ENCODE assay signal across 11 cellular contexts in the genomic region with DNA sequence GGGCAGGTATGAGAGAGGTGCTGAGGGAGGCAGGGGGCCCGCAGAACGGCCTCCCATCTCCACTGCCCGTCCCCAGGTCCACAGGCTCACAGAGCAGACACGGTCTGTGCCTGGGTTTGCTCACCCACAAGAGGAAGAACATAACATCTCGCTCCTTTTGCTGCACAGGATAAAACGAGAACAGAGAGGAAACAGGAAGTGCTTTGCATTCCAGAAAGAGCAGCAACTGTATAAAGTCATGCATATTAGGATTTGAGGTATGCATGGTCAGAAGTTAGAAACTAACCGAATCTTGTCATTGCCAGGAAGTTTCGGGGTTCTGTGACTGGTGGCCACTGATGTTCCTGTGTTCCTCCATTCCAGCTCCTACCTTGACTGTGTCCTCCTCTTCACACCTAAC. TPM values are rescaled to one million over a fixed set of nuclear protein-coding genes. Genes with fewer than 3 reads are reported as not detected.
A peak's percentile ranks its signal among the peaks of the same experiment; 100 is the strongest.
DNase-seq lines count a peak whose midpoint lies in the region; ATAC-seq, FAIRE-seq and TF ChIP-seq lines count a peak whose summit lies in the region.
"Had no signal": no experiment of that assay in that cellular context is flagged by ENCODE, and none has a peak within 500 bp of the region (broad histone marks: within the 10 kb centered on the region; RNA-seq: fewer than 3 reads in every experiment).

No MANE protein-coding gene starts in this region.

- 26 to 47% methylated on average over 8 of the region's 8 CpGs for WGBS in heart right ventricle, 2 donors
- 8 to 15% methylated on average over 8 of the region's 8 CpGs for WGBS in aorta, 2 donors
- WGBS in endodermal cell (ENCODE audit: insufficient coverage in 1 of 2, insufficient read length in 1 of 2), 2 experiments, result 89 to 92% methylated on average over 7 to 8 of the region's 8 CpGs

- ATAC-seq in heart right ventricle (peak in 7 of 8 donors; percentile 28 to 70 (median 52)), Right ventricle myocardium inferior (no peak), aorta (ENCODE audit: low FRiP score) (no peak), esophagus mucosa (no peak)
- ATAC-seq: activated naive CD4-positive, alpha-beta T cell treated with anti-CD3 and anti-CD28 coated beads, Interleukin-2, amount 50 U/mL, for 72 hours had no signal

- peaks cover 3% of the 10 kb centered on the region for H3K4me1 Mint-ChIP-seq in endodermal cell

- no peaks in the 10 kb centered on the region for H4K20me1 ChIP-seq in keratinocyte (ENCODE audit: control insufficient read depth, extremely low read depth, insufficient read depth, low read length)

- intact Hi-C loops in heart right ventricle (cut with DNase I) (loop anchor here in 1 of 10 donors (5.0 kb wide), 1 partner anchor 50 kb away; no protein-coding TSS in a partner anchor), Right ventricle myocardium inferior (cut with DNase I) (no loop called here), ascending aorta (cut with DNase I) (loop anchor here (2.0 kb wide), 1 partner anchor 32 kb away; no protein-coding TSS in a partner anchor), aorta (cut with DNase I) (loop anchor here in 1 of 2 donors (5.0 kb wide), 1 partner anchor 40 kb away; no protein-coding TSS in a partner anchor)

- no peak overlapping the region for H3K27ac Mint-ChIP-seq in endodermal cell

- no peak for DNase-seq in heart right ventricle
- DNase-seq in Right ventricle myocardium inferior (ENCODE audit: missing footprints), result no peak
- DNase-seq in ascending aorta (ENCODE audit: low spot score in 2 of 2), result no peak
- no peak for DNase-seq in keratinocyte (ENCODE audit: low read depth, low spot score)
- no peak for DNase-seq in aorta
- no peak for DNase-seq in NCI-H1092 (lab: John Stamatoyannopoulos, UW)
- no peak for DNase-seq in endodermal cell
- DNase-seq: BE2C, NCI-H187 had no signal

- H3K4me3 ChIP-seq in heart right ventricle, result peak overlapping the region in 1 of 10 donors; percentile 12
- no peak overlapping the region for H3K4me3 ChIP-seq in ascending aorta
- no peak overlapping the region for H3K4me3 ChIP-seq in keratinocyte (ENCODE audit: control insufficient read depth in 2 of 3, extremely low read depth in 1 of 3, insufficient read depth in 2 of 3, low read depth in 1 of 3, low read length in 3 of 3)
- no peak overlapping the region for H3K4me3 ChIP-seq in aorta (ENCODE audit: low read length in 2 of 2)
- H3K4me3 ChIP-seq in endodermal cell (ENCODE audit: low read length), result no peak overlapping the region

- peak overlapping the region; percentile 74 for H2AFZ ChIP-seq in keratinocyte (ENCODE audit: control insufficient read depth, low read length)

- no peaks in the 10 kb centered on the region for H3K9me3 Mint-ChIP-seq in endodermal cell
- H3K9me3 Mint-ChIP-seq: activated naive CD4-positive, alpha-beta T cell treated with anti-CD3 and anti-CD28 coated beads, Interleukin-2, amount 50 U/mL, for 72 hours had no signal

- H3K36me3 Mint-ChIP-seq in endodermal cell (ENCODE audit: low read depth), result no peaks in the 10 kb centered on the region
- H3K36me3 Mint-ChIP-seq: activated naive CD4-positive, alpha-beta T cell treated with anti-CD3 and anti-CD28 coated beads, Interleukin-2, amount 50 U/mL, for 72 hours had no signal

- no peaks in the 10 kb centered on the region for H3K9me1 ChIP-seq in keratinocyte (ENCODE audit: control insufficient read depth, extremely low read depth, insufficient read depth, low read length)

- H3K27me3 Mint-ChIP-seq in endodermal cell (ENCODE audit: insufficient read depth), result peaks cover 2% of the 10 kb centered on the region

- H3K9ac ChIP-seq in keratinocyte (ENCODE audit: control insufficient read depth, extremely low read depth, insufficient read depth, low read length), result no peak overlapping the region
- no peak overlapping the region for H3K9ac ChIP-seq in endodermal cell (ENCODE audit: extremely low read depth, low read length, poor library complexity, severe bottlenecking)

- peaks cover 3 to 31% (median 13%) of the 10 kb centered on the region in 9 donors for H3K4me1 ChIP-seq in heart right ventricle
- H3K4me1 ChIP-seq in ascending aorta, result peaks cover 25 to 47% of the 10 kb centered on the region in 2 donors
- H3K4me1 ChIP-seq in keratinocyte (ENCODE audit: control insufficient read depth, extremely low read depth, insufficient read depth, low read length), result peaks cover 13% of the 10 kb centered on the region
- peaks cover 12 to 17% of the 10 kb centered on the region in 2 donors for H3K4me1 ChIP-seq in aorta (ENCODE audit: control insufficient read depth in 1 of 2, insufficient read depth in 2 of 2, low read length in 2 of 2)
- H3K4me1 ChIP-seq in endodermal cell (ENCODE audit: control insufficient read depth, insufficient read depth, low read length), result no peaks in the 10 kb centered on the region
- H3K4me1 ChIP-seq: BE2C had no signal

- H3K27me3 ChIP-seq in heart right ventricle (peaks cover 0 to 12% (median 0%) of the 10 kb centered on the region in 7 donors), ascending aorta (no peaks in the 10 kb centered on the region), keratinocyte (ENCODE audit: control insufficient read depth, extremely low read depth, insufficient read depth, low read length) (no peaks in the 10 kb centered on the region), aorta (ENCODE audit: control insufficient read depth in 1 of 2, insufficient read depth in 2 of 2, low read length in 1 of 2) (no peaks in the 10 kb centered on the region), endodermal cell (ENCODE audit: control insufficient read depth, insufficient read depth, low read length, poor library complexity, severe bottlenecking) (no peaks in the 10 kb centered on the region)

- FAIRE-seq in keratinocyte (lab: Jason Lieb, UNC), result peak; percentile 76

- H3K4me2 ChIP-seq in keratinocyte (ENCODE audit: control insufficient read depth, extremely low read depth, insufficient read depth, low read depth, low read length), result peak overlapping the region; percentile 13

- H3K9me3 ChIP-seq in heart right ventricle, result no peaks in the 10 kb centered on the region
- H3K9me3 ChIP-seq in ascending aorta, result no peaks in the 10 kb centered on the region
- H3K9me3 ChIP-seq in keratinocyte (ENCODE audit: control insufficient read depth, low read depth, low read length), result no peaks in the 10 kb centered on the region
- H3K9me3 ChIP-seq in aorta (ENCODE audit: control insufficient read depth, low read length), result no peaks in the 10 kb centered on the region
- no peaks in the 10 kb centered on the region for H3K9me3 ChIP-seq in endodermal cell (ENCODE audit: control insufficient read depth, low read length)
- H3K9me3 ChIP-seq: BE2C had no signal

- H3K79me2 ChIP-seq in keratinocyte (ENCODE audit: control insufficient read depth, insufficient read depth, low read length), result no peaks in the 10 kb centered on the region

- H3K27ac ChIP-seq in heart right ventricle (peak overlapping the region in 8 of 10 donors; percentile 12 to 80 (median 52)), ascending aorta (peak overlapping the region; percentile 36 to 86), keratinocyte (ENCODE audit: control insufficient read depth, insufficient read depth, low read length) (no peak overlapping the region), aorta (ENCODE audit: low read depth in 1 of 2, low read length in 2 of 2) (peak overlapping the region; percentile 31 to 98), endodermal cell (ENCODE audit: low read depth, low read length) (no peak overlapping the region)

- dilution Hi-C loops in keratinocyte (cut with MboI; ENCODE audit: extremely low pct_ligation_motif_present, low sequenced_read_pairs), result no loop called here

- H3K36me3 ChIP-seq in heart right ventricle (no peaks in the 10 kb centered on the region), ascending aorta (no peaks in the 10 kb centered on the region), keratinocyte (ENCODE audit: control insufficient read depth in 2 of 2, extremely low read depth in 1 of 2, insufficient read depth in 2 of 2, low read length in 2 of 2) (no peaks in the 10 kb centered on the region), aorta (ENCODE audit: control insufficient read depth in 1 of 2, insufficient read depth in 2 of 2, low read length in 1 of 2) (no peaks in the 10 kb centered on the region), endodermal cell (ENCODE audit: control insufficient read depth, insufficient read depth, low read length) (no peaks in the 10 kb centered on the region)
- H3K36me3 ChIP-seq: BE2C had no signal

- TF ChIP-seq CTCF in heart right ventricle (IDR thresholded peaks at IDR 0.05), result no peak
- TF ChIP-seq CTCF in ascending aorta (IDR thresholded peaks at IDR 0.05), result no peak
- no peak for TF ChIP-seq CTCF in keratinocyte (optimal IDR thresholded peaks at IDR 0.05 in 1 of 3, IDR thresholded peaks at IDR 0.05 in 1 of 3, conservative IDR thresholded peaks at IDR 0.05 in 1 of 3; ENCODE audit: extremely low read depth in 1 of 3, insufficient read depth in 2 of 3, low read length in 3 of 3)
- no peak for TF ChIP-seq CTCF in endodermal cell (conservative IDR thresholded peaks at IDR 0.05)

- H3K4me3 Mint-ChIP-seq in endodermal cell, result no peak overlapping the region

RNA-seq across cellular contexts. Expression of gene NTF3, which starts 25.0 kb away (rescaled TPM):
- total RNA-seq in heart right ventricle (1 to 10 TPM in 3 of 10 donors, under 1 TPM in 6, not detected in 1; 0.20 to 2.2 (median 0.77) TPM), Right ventricle myocardium inferior (0.78 TPM), ascending aorta (58.9 TPM), aorta (10 to 100 TPM; 21.8 to 51.6 TPM), endodermal cell (1 to 10 TPM in 1 of 2 donors, under 1 TPM in 1; 0.71 to 4.1 TPM), esophagus mucosa (2.0 TPM)
- polyA plus RNA-seq in heart right ventricle (1 to 10 TPM; 1.1 to 1.5 TPM), keratinocyte (not detected in 3 replicates), aorta (10 to 100 TPM in 1 of 2 donors, 1 to 10 TPM in 1; 7.5 to 12.7 TPM)
- polyA plus RNA-seq in keratinocyte (2011; ENCODE audit: low read depth), result 0.79 TPM
- not detected in 2 replicates for polyA plus RNA-seq in keratinocyte (2011; cell fraction: cytosol; rRNA removed)
- not detected in 2 replicates for polyA plus RNA-seq in keratinocyte (2011; cell fraction: nucleus; rRNA removed)
- polyA plus RNA-seq in keratinocyte (2012; ENCODE audit: low replicate concordance), result not detected in 2 replicates
- polyA minus RNA-seq in keratinocyte, result not detected in 3 replicates
- not detected for polyA minus RNA-seq in keratinocyte (2011; cell fraction: cytosol; rRNA and poly(A)+ RNA removed)
- not detected in 2 replicates for polyA minus RNA-seq in keratinocyte (2011; cell fraction: nucleus; rRNA and poly(A)+ RNA removed)
- polyA plus RNA-seq in endodermal cell (2013, experiment 1 of 2), result 2.7 TPM
- polyA plus RNA-seq in endodermal cell (2013, experiment 2 of 2), result 2.8 TPM
- total RNA-seq: activated naive CD4-positive, alpha-beta T cell treated with anti-CD3 and anti-CD28 coated beads, Interleukin-2, amount 50 U/mL, for 72 hours had no signal

Comparison
In these comparisons a context has a peak if more than half of its experiments do, and no peak if none do; other contexts are left out.
1. ATAC-seq: peak in heart right ventricle (7 of 8); none in Right ventricle myocardium inferior (single experiment), aorta (single experiment) and esophagus mucosa (single experiment).
2. H3K27ac ChIP-seq: peak in heart right ventricle (8 of 10), ascending aorta (2 of 2) and aorta (2 of 2); none in keratinocyte (single experiment) and endodermal cell (single experiment).